24 cellular contexts compared by ENCODE assay signal in the genomic region with DNA sequence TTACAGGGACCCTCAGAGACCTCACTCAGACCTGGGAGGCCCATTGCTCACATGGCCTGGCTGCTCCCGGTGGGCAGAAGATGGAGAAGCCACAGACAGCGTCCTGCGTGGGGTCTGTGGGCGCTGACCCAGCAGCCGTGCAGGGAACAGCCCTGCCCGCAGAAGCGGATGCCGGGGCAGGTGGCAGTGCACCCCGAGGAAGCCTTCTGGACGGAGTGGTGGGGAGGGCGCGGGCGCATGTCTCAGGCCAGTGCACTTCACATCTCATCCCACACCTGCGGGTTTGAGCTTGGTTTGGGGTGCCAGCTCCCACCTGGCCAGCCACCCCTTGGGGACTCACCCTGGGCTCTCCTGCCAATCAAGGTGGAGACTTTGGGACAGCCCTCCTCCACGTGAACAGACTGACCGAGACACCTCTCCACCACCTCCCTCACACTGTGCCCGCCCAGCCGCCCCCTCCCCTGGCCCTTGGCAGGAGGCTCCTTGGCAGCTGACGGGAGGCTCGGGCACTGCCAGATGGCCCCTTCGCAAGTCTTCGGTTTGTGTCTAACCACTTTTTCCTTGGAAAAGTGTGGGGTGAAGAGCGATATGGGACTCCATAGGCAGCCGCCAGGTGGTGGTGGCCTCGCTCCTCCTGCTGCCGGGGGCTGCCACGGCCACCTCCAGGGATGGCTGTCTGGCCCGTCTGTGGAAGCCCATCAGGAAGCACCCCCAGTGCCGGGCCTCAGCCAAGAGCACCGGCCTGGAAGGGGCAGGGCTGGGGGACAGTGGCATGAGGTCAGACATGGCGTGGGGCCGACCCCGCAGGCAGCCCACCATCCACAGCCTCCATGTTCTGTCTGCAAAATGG. TPM values are rescaled to one million over a fixed set of nuclear protein-coding genes. Genes with fewer than 3 reads are reported as not detected.
DNase-seq lines count a peak whose midpoint lies in the region; ATAC-seq, FAIRE-seq and TF ChIP-seq lines count a peak whose summit lies in the region.
"Had no signal": no experiment of that assay in that cellular context is flagged by ENCODE, and none has a peak within 500 bp of the region (broad histone marks: within the 10 kb centered on the region; RNA-seq: fewer than 3 reads in every experiment).

No MANE protein-coding gene starts in this region.

- FAIRE-seq in GM12892 (lab: Jason Lieb, UNC), result no peak
- FAIRE-seq: GM18507, H54 had no signal

- ATAC-seq in T-helper 17 cell, result no peak
- ATAC-seq: PC-3, SK-N-SH treated with all-trans-retinoic acid at 6 μM for 48 hours had no signal

- H3K27ac ChIP-seq in BLaER1 (peak overlapping the region; percentile 99), transverse colon (no peak overlapping the region)
- H3K27ac ChIP-seq: KMS-11, SJCRH30 had no signal

- in situ Hi-C loops in G401 (cut with HindIII; ENCODE audit: low sequenced_read_pairs) (no loop called here), transverse colon (cut with MboI; ENCODE audit: low pct_ligation_motif_present in 1 of 4, low pct_unique_long_range_greater_than_20kb in 1 of 4, low sequenced_read_pairs in 3 of 4) (no loop called here)

- H3K4me3 ChIP-seq in BLaER1 (no peak overlapping the region), transverse colon (no peak overlapping the region)
- H3K4me3 ChIP-seq: SJCRH30 had no signal

- no peaks in the 10 kb centered on the region for H3K9me3 Mint-ChIP-seq in activated T-helper 1 cell treated with anti-CD3 and anti-CD28 coated beads, Interleukin-12 subunit alpha, Interleukin-12 subunit beta, Interleukin-2, Interleukin-4 antibody, amounts not matched to agents 30 ng/mL and 10 ng/mL and 1 ng/mL, durations not matched to agents 14 hours and 24 hours and 36 hours
- H3K9me3 Mint-ChIP-seq: CD4-positive, alpha-beta T cell had no signal

- TF ChIP-seq CTCF in transverse colon (IDR thresholded peaks at IDR 0.05), result no peak

- peak overlapping the region; percentile 93 for H3K4me2 ChIP-seq in BLaER1
- H3K4me2 ChIP-seq: KMS-11 had no signal

- peak overlapping the region; percentile 62 for H3K27ac Mint-ChIP-seq in T-helper 17 cell
- H3K27ac Mint-ChIP-seq in activated T-helper 1 cell treated with anti-CD3 and anti-CD28 coated beads, Interleukin-12 subunit alpha, Interleukin-12 subunit beta, Interleukin-2, Interleukin-4 antibody, amounts not matched to agents 30 ng/mL and 10 ng/mL and 1 ng/mL, durations not matched to agents 14 hours and 24 hours and 36 hours, result no peak overlapping the region
- H3K27ac Mint-ChIP-seq: CD4-positive, alpha-beta T cell had no signal

- H3K4me1 Mint-ChIP-seq in T-helper 17 cell, result no peaks in the 10 kb centered on the region
- no peaks in the 10 kb centered on the region for H3K4me1 Mint-ChIP-seq in activated T-helper 1 cell treated with anti-CD3 and anti-CD28 coated beads, Interleukin-12 subunit alpha, Interleukin-12 subunit beta, Interleukin-2, Interleukin-4 antibody, amounts not matched to agents 30 ng/mL and 10 ng/mL and 1 ng/mL, durations not matched to agents 14 hours and 24 hours and 36 hours (ENCODE audit: low read depth)

- peaks cover 36% of the 10 kb centered on the region for H4K20me1 ChIP-seq in BLaER1

- DNase-seq in G401 (ENCODE audit: low spot score) (peak; percentile 61), T-helper 17 cell (no peak), globus pallidus (ENCODE audit: low spot score) (peak; percentile 18), GM12892 (ENCODE audit: insufficient read length) (no peak), transverse colon (no peak)
- DNase-seq in activated T-helper 1 cell treated with anti-CD3 and anti-CD28 coated beads, Interleukin-12 subunit alpha, Interleukin-12 subunit beta, Interleukin-2, Interleukin-4 antibody, amounts not matched to agents 30 ng/mL and 10 ng/mL and 1 ng/mL, durations not matched to agents 14 hours and 24 hours and 36 hours (ENCODE audit: low spot score), result no peak
- DNase-seq: CD4-positive, alpha-beta T cell; COR-L47; DMS79 treated with DMSO at 0.1 percent for 48 hours; IMR-90; MM.1S; NCI-H1417; NCI-H1694; NCI-H2029 treated with DMSO at 0.1 percent for 48 hours; NCI-H226; NCI-H510A; NCI-H774; PC-3; SJCRH30 had no signal

- H3K27me3 Mint-ChIP-seq in T-helper 17 cell, result no peaks in the 10 kb centered on the region
- H3K27me3 Mint-ChIP-seq in activated T-helper 1 cell treated with anti-CD3 and anti-CD28 coated beads, Interleukin-12 subunit alpha, Interleukin-12 subunit beta, Interleukin-2, Interleukin-4 antibody, amounts not matched to agents 30 ng/mL and 10 ng/mL and 1 ng/mL, durations not matched to agents 14 hours and 24 hours and 36 hours (ENCODE audit: insufficient read depth), result no peaks in the 10 kb centered on the region
- H3K27me3 Mint-ChIP-seq: CD4-positive, alpha-beta T cell had no signal

- peak overlapping the region; percentile 55; the same call in 1 of the 2 replicates for H3K9ac ChIP-seq in BLaER1
- H3K9ac ChIP-seq: KMS-11 had no signal

- H3K4me3 Mint-ChIP-seq in T-helper 17 cell, result no peak overlapping the region
- no peak overlapping the region for H3K4me3 Mint-ChIP-seq in activated T-helper 1 cell treated with anti-CD3 and anti-CD28 coated beads, Interleukin-12 subunit alpha, Interleukin-12 subunit beta, Interleukin-2, Interleukin-4 antibody, amounts not matched to agents 30 ng/mL and 10 ng/mL and 1 ng/mL, durations not matched to agents 14 hours and 24 hours and 36 hours
- H3K4me3 Mint-ChIP-seq: CD4-positive, alpha-beta T cell had no signal

- no peak for TF ChIP-seq POLR2A in GM12892 (IDR thresholded peaks at IDR 0.05; ENCODE audit: low read depth, low read length)
- no peak for TF ChIP-seq POLR2A in transverse colon (IDR thresholded peaks at IDR 0.05)

- TF ChIP-seq EP300 in transverse colon (IDR thresholded peaks at IDR 0.05; ENCODE audit: low read depth), result no peak

- H3K9me3 ChIP-seq in BLaER1 (no peaks in the 10 kb centered on the region), T-helper 17 cell (ENCODE audit: control insufficient read depth, low read length, poor library complexity, severe bottlenecking) (no peaks in the 10 kb centered on the region), transverse colon (no peaks in the 10 kb centered on the region)
- H3K9me3 ChIP-seq: SJCRH30 had no signal

- 95% methylated on average over 23 of the region's 33 CpGs; no CpG with 5 or more reads in 1 of the 2 donors for WGBS in transverse colon (ENCODE audit: low coverage in 1 of 2), 2 donors

- H3K36me3 ChIP-seq in BLaER1, result peaks cover 48% of the 10 kb centered on the region
- H3K36me3 ChIP-seq in transverse colon, result no peaks in the 10 kb centered on the region
- H3K36me3 ChIP-seq: SJCRH30 had no signal

- H3K27me3 ChIP-seq in BLaER1 (no peaks in the 10 kb centered on the region), transverse colon (no peaks in the 10 kb centered on the region)
- H3K27me3 ChIP-seq: SJCRH30 had no signal

- H3K4me1 ChIP-seq in BLaER1 (peaks cover 97% of the 10 kb centered on the region), transverse colon (no peaks in the 10 kb centered on the region)
- H3K4me1 ChIP-seq: SJCRH30 had no signal

- intact Hi-C loops in transverse colon (cut with DNase I; ENCODE audit: low total_unique reads), result no loop called here
- intact Hi-C loops in activated T-helper 1 cell treated with anti-CD3 and anti-CD28 coated beads, Interleukin-12 subunit alpha, Interleukin-12 subunit beta, Interleukin-2, Interleukin-4 antibody, amounts not matched to agents 30 ng/mL and 10 ng/mL and 1 ng/mL, durations not matched to agents 14 hours and 24 hours and 36 hours (cut with micrococcal nuclease), result no loop called here

- H3K36me3 Mint-ChIP-seq in T-helper 17 cell (ENCODE audit: low read depth), result peaks cover 6% of the 10 kb centered on the region
- H3K36me3 Mint-ChIP-seq in activated T-helper 1 cell treated with anti-CD3 and anti-CD28 coated beads, Interleukin-12 subunit alpha, Interleukin-12 subunit beta, Interleukin-2, Interleukin-4 antibody, amounts not matched to agents 30 ng/mL and 10 ng/mL and 1 ng/mL, durations not matched to agents 14 hours and 24 hours and 36 hours (ENCODE audit: low read depth), result no peaks in the 10 kb centered on the region

RNA-seq across cellular contexts. Expression of a gene that starts 58.9 kb away (rescaled TPM):
- total RNA-seq in G401 (2014; rRNA removed; shearing (Covaris generic)), result not detected in 2 replicates
- total RNA-seq in T-helper 17 cell, result not detected
- polyA plus RNA-seq in GM12892 (2012; ENCODE audit: missing spikeins), result not detected
- not detected for total RNA-seq in transverse colon
- not detected in 2 replicates for total RNA-seq in activated T-helper 1 cell treated with anti-CD3 and anti-CD28 coated beads, Interleukin-12 subunit alpha, Interleukin-12 subunit beta, Interleukin-2, Interleukin-4 antibody, amounts not matched to agents 30 ng/mL and 10 ng/mL and 1 ng/mL, durations not matched to agents 14 hours and 24 hours and 36 hours
- total RNA-seq: CD4-positive, alpha-beta T cell; IMR-90; PC-3; SJCRH30 had no signal

Comparison
In these comparisons a context has a peak if more than half of its experiments do, and no peak if none do; other contexts are left out.
1. DNase-seq: peak in G401 (single experiment) and globus pallidus (single experiment); none in T-helper 17 cell (0 of 3), GM12892 (single experiment), transverse colon (single experiment) and activated T-helper 1 cell treated with anti-CD3 and anti-CD28 coated beads, Interleukin-12 subunit alpha, Interleukin-12 subunit beta, Interleukin-2, Interleukin-4 antibody, amounts not matched to agents 30 ng/mL and 10 ng/mL and 1 ng/mL, durations not matched to agents 14 hours and 24 hours and 36 hours (single experiment).